8 cellular contexts compared by ENCODE assay signal in genomic region chr6:139981810-139982550, GRCh38.
A peak's percentile ranks its signal among the peaks of the same experiment; 100 is the strongest.
DNase-seq lines count a peak whose midpoint lies in the region; ATAC-seq and TF ChIP-seq lines count a peak whose summit lies in the region.

No MANE protein-coding gene starts in this region.

- intact Hi-C loops in mucosa of descending colon (cut with DNase I, micrococcal nuclease): loop anchor here in 1 of 2 donors (10.0 kb wide), 1 partner anchor 607 kb away; the partner anchor contains the start of gene CITED2

- TF ChIP-seq CTCF in choroid plexus epithelial cell (conservative IDR thresholded peaks at IDR 0.05; ENCODE audit: low read depth, low read length) (no peak), mucosa of descending colon (IDR thresholded peaks at IDR 0.05) (no peak)

- ATAC-seq in mucosa of descending colon (peak; percentile 86), GM21528 (IDR thresholded peaks at IDR 0.05; ENCODE audit: low FRiP score, unreplicated experiment) (no peak)

- H3K4me3 ChIP-seq in choroid plexus epithelial cell (ENCODE audit: low read depth, low read length): no peak overlapping the region
- H3K4me3 ChIP-seq in mucosa of descending colon: no peak overlapping the region

- H3K36me3 ChIP-seq in mucosa of descending colon (ENCODE audit: low read depth): no peaks in the 10 kb centered on the region

- peak; percentile 46 for DNase-seq in DMS53 treated with DMSO at 0.1 percent for 48 hours (lab: John Stamatoyannopoulos, UW; ENCODE audit: unreplicated experiment)
- DNase-seq in NCI-H2227 (lab: John Stamatoyannopoulos, UW; ENCODE audit: unreplicated experiment): peak; percentile 52
- DNase-seq in choroid plexus epithelial cell (ENCODE audit: low read depth): peak; percentile 92
- peak in 1 of 3 donors; percentile 63 for DNase-seq in mucosa of descending colon
- DNase-seq in GM19238 (ENCODE audit: insufficient read length, low spot score): no peak
- DNase-seq in activated T-cell treated with anti-CD3 and anti-CD28 coated beads for 4 hours: no peak
- DNase-seq in cortex of kidney (lab: John Stamatoyannopoulos, UW): no peak

- no peaks in the 10 kb centered on the region for H3K9me3 ChIP-seq in mucosa of descending colon

- H3K4me1 ChIP-seq in mucosa of descending colon (ENCODE audit: low read depth): peaks cover 12% of the 10 kb centered on the region

Comparison
In these comparisons a context has a peak if more than half of its experiments do, and no peak if none do; other contexts are left out.
1. DNase-seq: peak in DMS53 treated with DMSO at 0.1 percent for 48 hours (single experiment), NCI-H2227 (single experiment) and choroid plexus epithelial cell (single experiment); none in GM19238 (single experiment), activated T-cell treated with anti-CD3 and anti-CD28 coated beads for 4 hours (single experiment) and cortex of kidney (single experiment).